In the genomic region with DNA sequence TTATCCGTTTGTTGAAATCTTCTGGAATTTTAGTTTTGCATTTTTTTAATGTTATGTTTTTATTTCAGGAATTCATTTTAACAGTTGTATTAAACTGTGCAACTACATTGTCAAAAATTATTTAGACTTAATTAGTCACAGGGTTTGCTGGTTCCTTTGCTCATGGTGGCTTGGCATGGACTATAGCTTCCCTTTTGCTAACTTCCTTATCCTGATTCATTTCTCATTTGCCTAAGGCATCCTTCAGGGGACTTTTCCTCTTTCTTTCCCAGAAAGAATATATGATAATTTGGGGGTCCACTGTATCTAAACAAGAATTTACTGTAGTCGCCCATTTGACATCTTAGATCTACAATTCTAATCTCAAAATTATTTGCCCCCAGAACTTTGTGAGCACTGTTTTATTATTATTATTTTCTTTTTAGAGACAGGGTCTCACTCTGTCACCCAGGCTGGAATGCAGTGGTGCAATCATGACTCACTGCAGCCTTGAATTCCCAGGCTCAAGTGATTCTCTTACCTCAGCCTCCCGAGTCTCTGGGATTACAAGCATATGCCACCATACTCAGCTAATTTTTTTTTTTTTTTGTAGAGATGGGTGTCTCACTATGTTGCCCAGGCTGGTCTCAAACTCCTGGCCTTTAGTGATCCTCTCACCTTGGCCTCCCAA, we compare ENCODE assay signal across 13 cellular contexts. TPM values are rescaled to one million over a fixed set of nuclear protein-coding genes. Genes with fewer than 3 reads are reported as not detected.
DNase-seq lines count a peak whose midpoint lies in the region; FAIRE-seq and TF ChIP-seq lines count a peak whose summit lies in the region.
"Had no signal": no experiment of that assay in that cellular context is flagged by ENCODE, and none has a peak within 500 bp of the region (broad histone marks: within the 10 kb centered on the region; RNA-seq: fewer than 3 reads in every experiment).

No MANE protein-coding gene starts in this region.

- intact Hi-C loops in stomach (cut with DNase I; ENCODE audit: low total_unique reads), result no loop called here

- peaks cover 16% of the 10 kb centered on the region for H3K4me1 ChIP-seq in ACC112 (ENCODE audit: control insufficient read depth, insufficient read depth, low read length, unreplicated experiment)
- H3K4me1 ChIP-seq in HEK293 (ENCODE audit: control insufficient read depth, insufficient read depth, low read length), result no peaks in the 10 kb centered on the region
- peaks cover 12% of the 10 kb centered on the region for H3K4me1 ChIP-seq in adipocyte (ENCODE audit: control insufficient read depth, insufficient read depth, low read length)
- no peaks in the 10 kb centered on the region for H3K4me1 ChIP-seq in stomach
- H3K4me1 ChIP-seq: esophagus muscularis mucosa had no signal

- H3K79me2 ChIP-seq in ACC112 (ENCODE audit: control insufficient read depth, insufficient read depth, low read length, unreplicated experiment), result no peaks in the 10 kb centered on the region

- DNase-seq in adipocyte (ENCODE audit: low read depth), result peak; percentile 77
- DNase-seq in fibroblast of villous mesenchyme (ENCODE audit: low read depth), result peak; percentile 78
- DNase-seq in midbrain (lab: John Stamatoyannopoulos, UW), result no peak
- no peak for DNase-seq in stomach
- DNase-seq in GM12892 (ENCODE audit: insufficient read length), result no peak
- DNase-seq in activated CD4-positive, alpha-beta T cell treated with anti-CD3 and anti-CD28 coated beads, Interleukin-2, amount 50 U/mL, for 1 hour, result no peak
- DNase-seq: NCI-H748 treated with DMSO at 0.1 percent for 48 hours; stimulated activated CD4-positive, alpha-beta T cell treated with anti-CD3 and anti-CD28 coated beads, Interleukin-2, amount 100 ng/mL, for 48 hours; T-cell had no signal

- peak overlapping the region; percentile 15 for H3K9ac ChIP-seq in adipocyte (ENCODE audit: low read length)

- no peak for TF ChIP-seq EP300 in stomach (IDR thresholded peaks at IDR 0.05)

- H2AFZ ChIP-seq in ACC112 (ENCODE audit: low read length, unreplicated experiment), result no peak overlapping the region

- TF ChIP-seq CTCF in HEK293 (tag by site-specific recombination; IDR thresholded peaks at IDR 0.05), result no peak
- no peak for TF ChIP-seq CTCF in fibroblast of villous mesenchyme (IDR thresholded peaks at IDR 0.05; ENCODE audit: insufficient read depth, low read depth, low read length)
- no peak for TF ChIP-seq CTCF in stomach (IDR thresholded peaks at IDR 0.05)

- H3K9me3 ChIP-seq in HEK293 (ENCODE audit: control insufficient read depth, insufficient read depth, low read depth, low read length), result no peaks in the 10 kb centered on the region
- no peaks in the 10 kb centered on the region for H3K9me3 ChIP-seq in adipocyte (ENCODE audit: control insufficient read depth, low read length)
- H3K9me3 ChIP-seq in stomach, result no peaks in the 10 kb centered on the region
- H3K9me3 ChIP-seq: esophagus muscularis mucosa had no signal

- H3K27me3 ChIP-seq in ACC112 (ENCODE audit: insufficient read depth, low read length) (no peaks in the 10 kb centered on the region), adipocyte (replicated peaks; ENCODE audit: control insufficient read depth, insufficient read depth, low read length) (no peaks in the 10 kb centered on the region), stomach (no peaks in the 10 kb centered on the region)
- H3K27me3 ChIP-seq: esophagus muscularis mucosa had no signal

- H3K27ac ChIP-seq in ACC112 (ENCODE audit: low read depth, low read length), result peak overlapping the region; percentile 84
- H3K27ac ChIP-seq in HEK293 (ENCODE audit: extremely low read depth, low read depth, low read length), result no peak overlapping the region
- H3K27ac ChIP-seq in stomach, result no peak overlapping the region
- H3K27ac ChIP-seq: esophagus muscularis mucosa had no signal

- no peak for FAIRE-seq in GM12892 (lab: Jason Lieb, UNC)
- FAIRE-seq: H1 had no signal

- 87 to 93% (median 89%) methylated on average over 3 of the region's 3 CpGs for WGBS in stomach, 5 donors

- H3K36me3 ChIP-seq in ACC112 (ENCODE audit: insufficient read depth, low read length) (peaks cover 14% of the 10 kb centered on the region), HEK293 (ENCODE audit: control insufficient read depth in 2 of 2, insufficient read depth in 1 of 2, low read length in 2 of 2) (peaks cover 6 to 30% of the 10 kb centered on the region in 2 experiments), adipocyte (ENCODE audit: control insufficient read depth, insufficient read depth, low read length, severe bottlenecking) (peaks cover 3% of the 10 kb centered on the region), stomach (peaks cover 0 to 29% (median 24%) of the 10 kb centered on the region in 4 donors)

- POLR2A ChIA-PET in HEK293 (lab: Yijun Ruan, JAX), result no interaction called here

- no peak overlapping the region for H3K4me3 ChIP-seq in ACC112 (ENCODE audit: low read depth, low read length)
- no peak overlapping the region for H3K4me3 ChIP-seq in HEK293 (ENCODE audit: low read depth, low read length)
- no peak overlapping the region for H3K4me3 ChIP-seq in adipocyte (ENCODE audit: low read length)
- H3K4me3 ChIP-seq in fibroblast of villous mesenchyme (ENCODE audit: low read depth, low read length), result no peak overlapping the region
- H3K4me3 ChIP-seq in stomach, result no peak overlapping the region
- H3K4me3 ChIP-seq: esophagus muscularis mucosa had no signal

- no peak for TF ChIP-seq POLR2A in stomach (IDR thresholded peaks at IDR 0.05)
- no peak for TF ChIP-seq POLR2A in GM12892 (IDR thresholded peaks at IDR 0.05; ENCODE audit: low read depth, low read length)

- CTCF ChIA-PET in HEK293 (lab: Yijun Ruan, JAX), result interaction anchor here (1.0 to 1.6 kb wide), 2 partner anchors 11 to 17 kb away, joined by 3 to 5 read pairs; no protein-coding TSS in a partner anchor

TF ChIP-seq in HEK293, 187 proteins besides CTCF, POLR2A, EP300 and RAD21:
- TF ChIP-seq FEZF1 (tag by site-specific recombination; IDR thresholded peaks at IDR 0.05), result no peak
- no peak for TF ChIP-seq ZNF423 (tag by site-specific recombination; IDR thresholded peaks at IDR 0.05)
- peak; percentile 27; the same call in 1 of the 2 replicates for TF ChIP-seq ZNF335 (tag by site-specific recombination; conservative IDR thresholded peaks at IDR 0.05)

RNA-seq across cellular contexts. Expression of a gene that starts 13.9 kb away (rescaled TPM):
- 20.3 and 21.9 TPM in 2 replicates for total RNA-seq in fibroblast of villous mesenchyme
- total RNA-seq in stomach, result 10 to 100 TPM in 2 of 5 donors, 1 to 10 TPM in 2, under 1 TPM in 1; 0.29 to 32.1 (median 6.4) TPM
- 1 to 10 TPM; 2.1 to 5.2 (median 3.2) TPM for polyA plus RNA-seq in stomach
- 15.5 TPM for polyA plus RNA-seq in GM12892 (2012; ENCODE audit: missing spikeins)

Comparison
In these comparisons a context has a peak if more than half of its experiments do, and no peak if none do; other contexts are left out.
1. DNase-seq: peak in adipocyte (single experiment) and fibroblast of villous mesenchyme (single experiment); none in midbrain (single experiment), stomach (single experiment), GM12892 (single experiment) and activated CD4-positive, alpha-beta T cell treated with anti-CD3 and anti-CD28 coated beads, Interleukin-2, amount 50 U/mL, for 1 hour (single experiment).